ENCODE assay signal across 8 cellular contexts in the genomic region with DNA sequence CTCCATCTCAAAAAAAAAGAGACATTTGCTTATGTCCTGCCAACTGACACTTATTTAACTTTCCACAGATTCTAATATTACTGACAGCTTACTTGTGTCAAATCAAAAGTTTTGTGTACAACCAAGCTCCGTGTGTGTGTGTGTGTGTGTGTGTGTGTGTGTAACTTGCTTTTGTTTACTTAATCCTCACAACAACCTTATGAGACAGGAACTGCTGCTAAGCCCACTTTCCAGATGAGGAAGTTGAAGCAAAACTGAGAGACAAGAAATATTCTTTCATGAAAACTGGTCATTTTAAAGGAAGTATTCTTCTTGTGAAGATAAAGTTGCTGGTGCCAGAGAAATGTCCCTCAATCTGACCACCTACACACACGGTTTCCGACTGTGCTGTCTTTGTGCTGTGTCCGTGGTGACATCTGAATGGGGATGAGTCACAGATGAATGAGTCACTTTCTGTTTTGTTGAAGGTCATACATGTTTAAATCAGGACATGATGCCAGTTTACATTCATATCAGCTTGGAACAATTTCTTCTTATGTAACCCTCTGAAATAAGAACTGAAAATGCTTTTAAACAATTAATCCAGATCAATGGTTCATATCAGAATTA.
DNase-seq lines count a peak whose midpoint lies in the region; ATAC-seq lines count a peak whose summit lies in the region.

No MANE protein-coding gene starts in this region.

- intact Hi-C loops in sciatic nerve (cut with DNase I), result no loop called here

- DNase-seq in SIG-M5 treated with dmso at 0.1 percent for 504 hours (lab: John Stamatoyannopoulos, UW; ENCODE audit: unreplicated experiment) (peak; percentile 4), SIG-M5 (lab: John Stamatoyannopoulos, UW) (no peak), HT1080 (ENCODE audit: low read depth) (peak; percentile 67), astrocyte of the hippocampus (ENCODE audit: low read depth, low spot score) (peak; percentile 54), sciatic nerve (ENCODE audit: low spot score) (no peak), NCI-H128 (lab: John Stamatoyannopoulos, UW; ENCODE audit: unreplicated experiment) (no peak), NCI-H1105 (lab: John Stamatoyannopoulos, UW) (no peak)

- ATAC-seq in sciatic nerve (peak; percentile 46), GM21528 (IDR thresholded peaks at IDR 0.05; ENCODE audit: low FRiP score, unreplicated experiment) (no peak)

Comparison
In these comparisons a context has a peak if more than half of its experiments do, and no peak if none do; other contexts are left out.
1. DNase-seq: peak in SIG-M5 treated with dmso at 0.1 percent for 504 hours (single experiment), HT1080 (single experiment) and astrocyte of the hippocampus (single experiment); none in SIG-M5 (single experiment), sciatic nerve (single experiment), NCI-H128 (single experiment) and NCI-H1105 (single experiment).